Comparison of ENCODE assay signal across 21 cellular contexts in genomic region chr10:44392420-44392819, GRCh38. TPM values are rescaled to one million over a fixed set of nuclear protein-coding genes. Genes with fewer than 3 reads are reported as not detected.
"Had no signal": no experiment of that assay in that cellular context is flagged by ENCODE, and none has a peak within 500 bp of the region (broad histone marks: within the 10 kb centered on the region; RNA-seq: fewer than 3 reads in every experiment).

No MANE protein-coding gene starts in this region.

- H3K4me3 ChIP-seq: heart left ventricle, left ventricle myocardium inferior, lung, ovary, skin epidermis, suprapubic skin, thoracic aorta, tibial artery had no signal

- H3K4me3 Mint-ChIP-seq: mesothelial cell of epicardium; naive B cell; natural killer cell; stimulated activated naive B cell treated with anti-CD40 and anti-IgM and Interleukin-4, amounts not matched to agents 10 μg/mL and 1 μg/mL and 100 μg/mL, for 72 hours; stimulated activated naive CD8-positive, alpha-beta T cell treated with anti-CD3 and anti-CD28 coated beads, Interleukin-15, Interleukin-2, amounts not matched to agents 100 ng/mL and 50 ng/mL, for 24 hours had no signal

- H3K27me3 ChIP-seq: heart left ventricle, ovary, suprapubic skin, tibial artery had no signal

- H3K36me3 ChIP-seq: heart left ventricle, left ventricle myocardium inferior, ovary, suprapubic skin, thoracic aorta, tibial artery had no signal

- H3K4me1 ChIP-seq: suprapubic skin had no signal

- H3K27ac Mint-ChIP-seq: mesothelial cell of epicardium; natural killer cell; progenitor cell of endocrine pancreas; stimulated activated naive B cell treated with anti-CD40 and anti-IgM and Interleukin-4, amounts not matched to agents 10 μg/mL and 1 μg/mL and 100 μg/mL, for 72 hours; stimulated activated naive CD8-positive, alpha-beta T cell treated with anti-CD3 and anti-CD28 coated beads, Interleukin-15, Interleukin-2, amounts not matched to agents 100 ng/mL and 50 ng/mL, for 24 hours had no signal

- H3K27ac ChIP-seq: heart left ventricle, left ventricle myocardium inferior, ovary, skin epidermis, suprapubic skin, thoracic aorta, tibial artery had no signal

- H3K9me3 ChIP-seq: heart left ventricle, left ventricle myocardium inferior, ovary, suprapubic skin, thoracic aorta, tibial artery had no signal

- H3K9me3 Mint-ChIP-seq: mesothelial cell of epicardium; naive B cell; natural killer cell; stimulated activated naive CD8-positive, alpha-beta T cell treated with anti-CD3 and anti-CD28 coated beads, Interleukin-15, Interleukin-2, amounts not matched to agents 100 ng/mL and 50 ng/mL, for 24 hours had no signal

- DNase-seq: heart left ventricle; left ventricle myocardium inferior; mesendoderm; naive B cell; natural killer cell; ovary; right cardiac atrium; stimulated activated CD4-positive, alpha-beta T cell treated with anti-CD3 and anti-CD28 coated beads, Interleukin-12 subunit alpha, Interleukin-12 subunit beta, amount 100 ng/mL, for 4 hours; stimulated activated CD4-positive, alpha-beta T cell treated with anti-CD3 and anti-CD28 coated beads, Interleukin-15, amount 100 ng/mL, for 24 hours; stimulated activated CD4-positive, alpha-beta T cell treated with anti-CD3 and anti-CD28 coated beads, Interleukin-2, amount 100 ng/mL, for 24 hours; stimulated activated CD4-positive, alpha-beta T cell treated with anti-CD3 and anti-CD28 coated beads, Interleukin-4, amount 100 ng/mL, for 1 hour; stimulated activated naive B cell treated with anti-CD40 and anti-IgM and Interleukin-4, amounts not matched to agents 10 μg/mL and 1 μg/mL and 100 μg/mL, for 72 hours; tibial artery; trophoblast cell had no signal

- H3K4me1 Mint-ChIP-seq: naive B cell; natural killer cell; stimulated activated naive B cell treated with anti-CD40 and anti-IgM and Interleukin-4, amounts not matched to agents 10 μg/mL and 1 μg/mL and 100 μg/mL, for 72 hours had no signal

- H3K36me3 Mint-ChIP-seq: mesothelial cell of epicardium; naive B cell; natural killer cell; stimulated activated naive B cell treated with anti-CD40 and anti-IgM and Interleukin-4, amounts not matched to agents 10 μg/mL and 1 μg/mL and 100 μg/mL, for 72 hours had no signal

RNA-seq across cellular contexts. Expression of gene CXCL12, which starts 7.5 kb away (rescaled TPM):
- total RNA-seq: natural killer cell had no signal
